12 cellular contexts compared by ENCODE assay signal in genomic region chr1:202568466-202569196, GRCh38.
DNase-seq lines count a peak whose midpoint lies in the region; ATAC-seq, FAIRE-seq and TF ChIP-seq lines count a peak whose summit lies in the region.
"Had no signal": no experiment of that assay in that cellular context is flagged by ENCODE, and none has a peak within 500 bp of the region (broad histone marks: within the 10 kb centered on the region; RNA-seq: fewer than 3 reads in every experiment).

No MANE protein-coding gene starts in this region.

- H3K27ac Mint-ChIP-seq in HFFc6 (peak overlapping the region; percentile 68), brain (peak overlapping the region; percentile 10 to 70 (median 52)), T-helper 17 cell (no peak overlapping the region)

- 96% methylated on average over 6 of the region's 6 CpGs for WGBS in HepG2 (ENCODE audit: low lambda C conversion rate)

- H3K9me3 ChIP-seq in HepG2 (ENCODE audit: low read length) (no peaks in the 10 kb centered on the region), T-helper 17 cell (ENCODE audit: control insufficient read depth, low read length, poor library complexity, severe bottlenecking) (no peaks in the 10 kb centered on the region)
- H3K9me3 ChIP-seq: BLaER1 had no signal

- no peak for DNase-seq in HFFc6
- DNase-seq in HepG2 (ENCODE audit: low spot score) = no peak
- DNase-seq in EL = no peak
- DNase-seq in activated CD4-positive, CD25-positive, alpha-beta regulatory T cell (lab: John Stamatoyannopoulos, UW) = no peak
- no peak for DNase-seq in T-helper 17 cell
- DNase-seq: activated effector memory CD4-positive, alpha-beta T cell treated with anti-CD3 and anti-CD28 coated beads, Interleukin-2, amount 50 U/mL, for 16 hours; left ventricle myocardium superior had no signal

- TF ChIP-seq RAD21 in HepG2 (CRISPR knock-in tag; IDR thresholded peaks at IDR 0.05) = no peak

- CTCF ChIA-PET in HepG2 (lab: Yijun Ruan, JAX; ENCODE audit: low intra/inter-chr PET ratio, low total read pairs) = no interaction called here

- H3K4me1 ChIP-seq in HepG2 (ENCODE audit: insufficient read depth, low read length) = no peaks in the 10 kb centered on the region

- H3K4me1 Mint-ChIP-seq in HFFc6 (ENCODE audit: low read depth) (peaks cover 42% of the 10 kb centered on the region), brain (peaks cover 39% of the 10 kb centered on the region), T-helper 17 cell (peaks cover 7% of the 10 kb centered on the region)

- no peak for TF ChIP-seq POLR2A in HepG2 (IDR thresholded peaks at IDR 0.05; ENCODE audit: insufficient read depth in 1 of 2, low read depth in 2 of 2, low read length in 2 of 2)

- BruUV-seq in HepG2 (replicated peaks; lab: Mats Ljungman, UMichigan) = no TSS peak

- H3K36me3 Mint-ChIP-seq in HFFc6 (ENCODE audit: low read depth) (no peaks in the 10 kb centered on the region; the same call in 1 of the 2 replicates), brain (peaks cover 16% of the 10 kb centered on the region), T-helper 17 cell (ENCODE audit: low read depth) (peaks cover 20% of the 10 kb centered on the region)

- H3K9me3 Mint-ChIP-seq in HFFc6 (no peaks in the 10 kb centered on the region), brain (no peaks in the 10 kb centered on the region)

- peaks cover 2 to 39% of the 10 kb centered on the region in 2 experiments; a peak in 4 of 5 replicates for H3K36me3 ChIP-seq in HepG2 (replicated peaks in 1 of 2; ENCODE audit: control insufficient read depth in 1 of 2, insufficient read depth in 2 of 2, low read length in 2 of 2)

- H3K4me3 Mint-ChIP-seq in HFFc6 (0 out of 2 replicates have a peak overlapping the region, but pooled peaks have one; percentile 12), brain (no peak overlapping the region), T-helper 17 cell (no peak overlapping the region)

- intact Hi-C loops in HepG2 (cut with micrococcal nuclease; ENCODE audit: unreplicated experiment) = no loop called here

- ATAC-seq in HepG2 (no peak), GM18520 (IDR thresholded peaks at IDR 0.05; ENCODE audit: unreplicated experiment) (no peak), T-helper 17 cell (no peak)
- ATAC-seq: left ventricle myocardium superior had no signal

- no peaks in the 10 kb centered on the region for H3K79me2 ChIP-seq in HepG2 (ENCODE audit: insufficient read depth, low read length)

- H3K27me3 Mint-ChIP-seq in HFFc6 (ENCODE audit: insufficient read depth) (no peaks in the 10 kb centered on the region; the same call in 1 of the 2 replicates), brain (no peaks in the 10 kb centered on the region), T-helper 17 cell (no peaks in the 10 kb centered on the region)

- H3K9ac ChIP-seq in HepG2 (ENCODE audit: insufficient read depth, low read depth, low read length) = no peak overlapping the region
- H3K9ac ChIP-seq: BLaER1 had no signal

- FAIRE-seq in HepG2 (lab: Jason Lieb, UNC) = no peak
- FAIRE-seq: colon had no signal

- no peak for TF ChIP-seq CTCF in HFFc6 (IDR thresholded peaks at IDR 0.05)
- TF ChIP-seq CTCF in brain (conservative IDR thresholded peaks at IDR 0.05) = no peak
- TF ChIP-seq CTCF in HepG2 (CRISPR knock-in tag; IDR thresholded peaks at IDR 0.05) = no peak

- H3K4me3 ChIP-seq in HepG2 (replicated peaks in 1 of 3; ENCODE audit: insufficient read depth in 1 of 3, low read depth in 2 of 3, low read length in 3 of 3) (no peak overlapping the region), skin epidermis (no peak overlapping the region)
- H3K4me3 ChIP-seq: BLaER1 had no signal

- H2AFZ ChIP-seq in HepG2 (ENCODE audit: low read length) = no peak overlapping the region

- POLR2A ChIA-PET in HepG2 (lab: Yijun Ruan, JAX) = no interaction called here

- H3K4me2 ChIP-seq in HepG2 (ENCODE audit: low read depth, low read length) = no peak overlapping the region
- H3K4me2 ChIP-seq: BLaER1 had no signal

- TF ChIP-seq EP300 in HepG2 (IDR thresholded peaks at IDR 0.05; ENCODE audit: low read depth in 2 of 2, low read length in 2 of 2) = no peak
- TF ChIP-seq EP300 in HepG2 (CRISPR knock-in tag; IDR thresholded peaks at IDR 0.05; ENCODE audit: borderline replicate concordance) = no peak

- H3K27ac ChIP-seq in HepG2 (ENCODE audit: extremely low read length, insufficient read depth, low read length) = no peak overlapping the region
- peak overlapping the region in 11 of 21 experiments; percentile 2 to 51 (median 23) for H3K27ac ChIP-seq in skin epidermis
- H3K27ac ChIP-seq: BLaER1 had no signal

- no peaks in the 10 kb centered on the region for H4K20me1 ChIP-seq in HepG2 (ENCODE audit: insufficient read depth, low read length)
- H4K20me1 ChIP-seq: BLaER1 had no signal

- in situ Hi-C loops in HepG2 (cut with HindIII; ENCODE audit: extremely low pct_ligation_motif_present, low pct_unique_long_range_greater_than_20kb) = no loop called here

- H3K27me3 ChIP-seq in HepG2 (ENCODE audit: control insufficient read depth in 1 of 2, insufficient read depth in 2 of 2, low read length in 2 of 2) = no peaks in the 10 kb centered on the region
- H3K27me3 ChIP-seq: BLaER1 had no signal

TF ChIP-seq in HepG2, 621 proteins besides CTCF, POLR2A, EP300 and RAD21:
- no peak for TF ChIP-seq SPEN (CRISPR knock-in tag; IDR thresholded peaks at IDR 0.05; ENCODE audit: low read depth)
- TF ChIP-seq E2F5 (CRISPR knock-in tag; conservative IDR thresholded peaks at IDR 0.05) = no peak
- no peak for TF ChIP-seq RFX1 (IDR thresholded peaks at IDR 0.05)
- TF ChIP-seq MAFF (IDR thresholded peaks at IDR 0.05; ENCODE audit: low read depth, low read length) = 0 out of 2 replicates have a peak, but pooled peaks have one; percentile 24
- TF ChIP-seq MAFK (conservative IDR thresholded peaks at IDR 0.05 in 1 of 2, IDR thresholded peaks at IDR 0.05 in 1 of 2; ENCODE audit: low read length in 2 of 2) = peak in 1 of 2 experiments; percentile 44; a peak in 2 of 4 replicates
- TF ChIP-seq REPIN1 (CRISPR knock-in tag; IDR thresholded peaks at IDR 0.05; ENCODE audit: borderline replicate concordance, low read depth) = no peak
